ENCODE assay signal across 8 cellular contexts in genomic region chr2:61471905-61472805, GRCh38. TPM values are rescaled to one million over a fixed set of nuclear protein-coding genes. Genes with fewer than 3 reads are reported as not detected.
A peak's percentile ranks its signal among the peaks of the same experiment; 100 is the strongest.
DNase-seq lines count a peak whose midpoint lies in the region; ATAC-seq and TF ChIP-seq lines count a peak whose summit lies in the region.

No MANE protein-coding gene starts in this region.

- peaks cover 10% of the 10 kb centered on the region; the same call in 1 of the 2 replicates for H3K4me1 ChIP-seq in HUES6 (ENCODE audit: control insufficient read depth, insufficient read depth, low read length)
- peaks cover 14 to 25% of the 10 kb centered on the region in 2 donors for H3K4me1 ChIP-seq in naive thymus-derived CD4-positive, alpha-beta T cell (ENCODE audit: control insufficient read depth in 2 of 2, insufficient read depth in 2 of 2, low read length in 2 of 2)

- peak overlapping the region; percentile 96 to 99 (median 97) for H3K27ac Mint-ChIP-seq in naive thymus-derived CD4-positive, alpha-beta T cell

- H3K36me3 ChIP-seq in HUES6 (ENCODE audit: control insufficient read depth, insufficient read depth, low read length) (peaks cover 16% of the 10 kb centered on the region), WERI-Rb-1 (peaks cover 32% of the 10 kb centered on the region)
- H3K36me3 ChIP-seq in naive thymus-derived CD4-positive, alpha-beta T cell (ENCODE audit: control insufficient read depth in 2 of 3, insufficient read depth in 3 of 3, low read length in 3 of 3): peaks cover 0 to 7% (median 0%) of the 10 kb centered on the region in 3 experiments

- H3K27me3 Mint-ChIP-seq in naive thymus-derived CD4-positive, alpha-beta T cell: no peaks in the 10 kb centered on the region

- H3K27ac ChIP-seq in HUES6 (ENCODE audit: low read depth, low read length) (peak overlapping the region; percentile 95; the same call in 1 of the 2 replicates), WERI-Rb-1 (peak overlapping the region; percentile 98)
- peak overlapping the region; percentile 98 for H3K27ac ChIP-seq in naive thymus-derived CD4-positive, alpha-beta T cell (ENCODE audit: low read depth, low read length)

- H3K9me3 Mint-ChIP-seq in naive thymus-derived CD4-positive, alpha-beta T cell: no peaks in the 10 kb centered on the region

- peak overlapping the region; percentile 89 for H3K4me3 ChIP-seq in HUES6 (ENCODE audit: low read depth, low read length)
- H3K4me3 ChIP-seq in WERI-Rb-1 (ENCODE audit: low read depth, low read length): peak overlapping the region; percentile 78
- peak overlapping the region; percentile 84 for H3K4me3 ChIP-seq in epithelial cell of esophagus (ENCODE audit: low read length)
- H3K4me3 ChIP-seq in naive thymus-derived CD4-positive, alpha-beta T cell (ENCODE audit: low read length): peak overlapping the region; percentile 97

- H3K36me3 Mint-ChIP-seq in naive thymus-derived CD4-positive, alpha-beta T cell: peaks cover 0 to 13% (median 3%) of the 10 kb centered on the region in 5 donors

- DNase-seq in NCI-H748 (lab: John Stamatoyannopoulos, UW; ENCODE audit: unreplicated experiment) (peak; percentile 37), NCI-H748 treated with DMSO at 0.1 percent for 48 hours (lab: John Stamatoyannopoulos, UW) (no peak), WERI-Rb-1 (no peak), epithelial cell of esophagus (ENCODE audit: low read depth) (peak; percentile 53)
- DNase-seq in naive thymus-derived CD4-positive, alpha-beta T cell: peak in 4 of 9 donors; percentile 40 to 54 (median 51)

- ATAC-seq in naive thymus-derived CD4-positive, alpha-beta T cell: no peak
- no peak for ATAC-seq in GM21723 (IDR thresholded peaks at IDR 0.05; ENCODE audit: unreplicated experiment)
- no peak for ATAC-seq in GM21529 (IDR thresholded peaks at IDR 0.05; ENCODE audit: unreplicated experiment)

- CTCF ChIA-PET in naive thymus-derived CD4-positive, alpha-beta T cell (lab: Charles Lee): interaction anchor here (0.7 to 1.4 kb wide), 2 partner anchors 46 to 79 kb away, joined by 4 to 6 read pairs; no protein-coding TSS in a partner anchor

- intact Hi-C loops in naive thymus-derived CD4-positive, alpha-beta T cell (cut with micrococcal nuclease): loop anchor here (1.0 to 10.0 kb wide), 19 partner anchors 15 to 1235 kb away; partner anchors contain the start of genes CCT4 (in 2 of the 2), FAM161A (in 2 of the 2), PAPOLG (in 2 of the 2) and PEX13 (in 2 of the 2)

- TF ChIP-seq CTCF in WERI-Rb-1 (IDR thresholded peaks at IDR 0.05; ENCODE audit: low read depth, low read length): no peak
- TF ChIP-seq CTCF in epithelial cell of esophagus (IDR thresholded peaks at IDR 0.05; ENCODE audit: insufficient read depth, low read depth, low read length, missing control alignments): no peak

- POLR2A ChIA-PET in naive thymus-derived CD4-positive, alpha-beta T cell (lab: Charles Lee): interaction anchor here (1.0 to 2.4 kb wide), 8 partner anchors 21 to 294 kb away, joined by 3 to 13 read pairs (median 4); partner anchors contain the start of gene XPO1

- H3K9me3 ChIP-seq in HUES6 (ENCODE audit: control insufficient read depth, insufficient read depth, low read depth, low read length): no peaks in the 10 kb centered on the region
- no peaks in the 10 kb centered on the region for H3K9me3 ChIP-seq in WERI-Rb-1 (ENCODE audit: severe bottlenecking)
- no peaks in the 10 kb centered on the region for H3K9me3 ChIP-seq in naive thymus-derived CD4-positive, alpha-beta T cell (ENCODE audit: control insufficient read depth in 2 of 3, low read length in 3 of 3)

- H3K4me3 Mint-ChIP-seq in naive thymus-derived CD4-positive, alpha-beta T cell: peak overlapping the region; percentile 85 to 99 (median 93)

- H3K9ac ChIP-seq in HUES6 (ENCODE audit: low read length): peak overlapping the region; percentile 95

- H3K27me3 ChIP-seq in HUES6 (ENCODE audit: control insufficient read depth, insufficient read depth, low read length) (no peaks in the 10 kb centered on the region), WERI-Rb-1 (ENCODE audit: insufficient read depth, low read depth, severe bottlenecking) (no peaks in the 10 kb centered on the region)
- no peaks in the 10 kb centered on the region for H3K27me3 ChIP-seq in naive thymus-derived CD4-positive, alpha-beta T cell (ENCODE audit: control insufficient read depth in 2 of 2, insufficient read depth in 2 of 2, low read length in 2 of 2)

- H3K4me1 Mint-ChIP-seq in naive thymus-derived CD4-positive, alpha-beta T cell: peaks cover 11 to 42% (median 36%) of the 10 kb centered on the region in 7 donors

RNA-seq across cellular contexts. Expression of gene USP34, which starts 1.3 kb away (rescaled TPM):
- total RNA-seq in naive thymus-derived CD4-positive, alpha-beta T cell: 100 to 1,000 TPM; 109 to 186 (median 165) TPM
- 10 to 100 TPM; 15.3 to 20.4 TPM for polyA plus RNA-seq in naive thymus-derived CD4-positive, alpha-beta T cell

Comparison
In these comparisons a context has a peak if more than half of its experiments do, and no peak if none do; other contexts are left out.
1. DNase-seq: peak in NCI-H748 (single experiment) and epithelial cell of esophagus (single experiment); none in NCI-H748 treated with DMSO at 0.1 percent for 48 hours (single experiment) and WERI-Rb-1 (single experiment).
2. Peak in every context shown above with its lines, with median percentiles within 50 percentile points of each other: H3K27ac ChIP-seq and H3K4me3 ChIP-seq.